In the genomic region with DNA sequence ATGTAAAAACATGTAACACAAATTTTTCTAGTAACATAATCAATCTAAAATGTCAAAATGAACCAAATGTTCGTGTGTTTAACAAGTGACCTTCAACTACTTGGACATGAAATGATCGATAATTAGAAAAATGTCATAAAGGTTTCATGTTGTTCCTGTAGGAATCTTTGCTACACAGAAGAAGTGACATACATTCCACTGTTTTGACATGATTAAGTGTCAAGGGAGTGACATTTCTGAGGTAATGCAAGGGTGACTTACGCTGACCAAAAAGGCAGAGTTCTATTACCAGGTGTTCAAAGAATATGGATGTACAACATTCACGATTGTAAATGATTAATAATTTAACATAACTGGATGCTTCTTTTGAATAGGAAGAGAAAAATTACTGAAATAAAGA, we compare ENCODE assay signal across 8 cellular contexts.
"Had no signal": no experiment of that assay in that cellular context is flagged by ENCODE, and none has a peak within 500 bp of the region (broad histone marks: within the 10 kb centered on the region; RNA-seq: fewer than 3 reads in every experiment).

No MANE protein-coding gene starts in this region.

- DNase-seq: H7, KBM-7 had no signal

- FAIRE-seq: HepG2 had no signal

- H3K27ac ChIP-seq: HL-60, KMS-11 had no signal

- H3K4me2 ChIP-seq: GM23338, KMS-11 had no signal

- H3K36me3 ChIP-seq: HAP-1 had no signal

- ATAC-seq: GM23338, HCT116, HepG2 had no signal

- H2AFZ ChIP-seq: GM23338 had no signal

- H3K4me1 ChIP-seq: HAP-1 had no signal

- H3K9ac ChIP-seq: KMS-11 had no signal

- H3K9me3 ChIP-seq: HAP-1 had no signal

- H3K4me3 ChIP-seq: GM23338, HAP-1 had no signal
